26 cellular contexts compared by ENCODE assay signal in genomic region chr12:114499338-114499737, GRCh38.
"Had no signal": no experiment of that assay in that cellular context is flagged by ENCODE, and none has a peak within 500 bp of the region (broad histone marks: within the 10 kb centered on the region; RNA-seq: fewer than 3 reads in every experiment).

No MANE protein-coding gene starts in this region.

- H3K4me3 Mint-ChIP-seq: activated CD4-positive, alpha-beta T cell treated with anti-CD3 and anti-CD28 coated beads, Interleukin-2, amount 10 ng/mL, durations not matched to agents 7 days and 5 days; activated CD8-positive, alpha-beta T cell treated with anti-CD3 and anti-CD28 coated beads, Interleukin-2, amount 10 ng/mL, durations not matched to agents 7 days and 5 days; activated naive CD8-positive, alpha-beta T cell treated with anti-CD3 and anti-CD28 coated beads, Interleukin-2, amount 50 U/mL, for 24 hours; activated T-helper 1 cell treated with anti-CD3 and anti-CD28 coated beads, Interleukin-12 subunit alpha, Interleukin-12 subunit beta, Interleukin-2, Interleukin-4 antibody, amounts not matched to agents 30 ng/mL and 10 ng/mL and 1 ng/mL, durations not matched to agents 14 hours and 24 hours and 36 hours; naive thymus-derived CD4-positive, alpha-beta T cell; neural crest cell; stimulated activated naive CD8-positive, alpha-beta T cell treated with anti-CD3 and anti-CD28 coated beads, Interleukin-15, Interleukin-2, amounts not matched to agents 100 ng/mL and 50 ng/mL, for 24 hours; T-cell; T-helper 2 cell treated with Interferon-gamma antibody and Interleukin-4, amounts not matched to agents 5 μg/mL and 100 μg/mL, for 36 hours had no signal

- H3K4me3 ChIP-seq: gastroesophageal sphincter, heart right ventricle, lung, thyroid gland had no signal

- H3K36me3 ChIP-seq: brain microvascular endothelial cell, gastroesophageal sphincter, heart right ventricle, thyroid gland had no signal

- H3K27ac Mint-ChIP-seq: activated CD4-positive, alpha-beta T cell treated with anti-CD3 and anti-CD28 coated beads, Interleukin-2, amount 10 ng/mL, durations not matched to agents 7 days and 5 days; activated CD8-positive, alpha-beta T cell treated with anti-CD3 and anti-CD28 coated beads, Interleukin-2, amount 10 ng/mL, durations not matched to agents 7 days and 5 days; activated naive CD8-positive, alpha-beta T cell treated with anti-CD3 and anti-CD28 coated beads, Interleukin-2, amount 50 U/mL, for 24 hours; activated T-helper 1 cell treated with anti-CD3 and anti-CD28 coated beads, Interleukin-12 subunit alpha, Interleukin-12 subunit beta, Interleukin-2, Interleukin-4 antibody, amounts not matched to agents 30 ng/mL and 10 ng/mL and 1 ng/mL, durations not matched to agents 14 hours and 24 hours and 36 hours; naive thymus-derived CD4-positive, alpha-beta T cell; stimulated activated naive CD8-positive, alpha-beta T cell treated with anti-CD3 and anti-CD28 coated beads, Interleukin-15, Interleukin-2, amounts not matched to agents 100 ng/mL and 50 ng/mL, for 24 hours; T-cell; T-helper 2 cell treated with Interferon-gamma antibody and Interleukin-4, amounts not matched to agents 5 μg/mL and 100 μg/mL, for 36 hours had no signal

- H3K9me3 ChIP-seq: heart right ventricle, thyroid gland had no signal

- H3K27me3 ChIP-seq: brain microvascular endothelial cell, thyroid gland had no signal

- H3K9me3 Mint-ChIP-seq: activated CD4-positive, alpha-beta T cell treated with anti-CD3 and anti-CD28 coated beads, Interleukin-2, amount 10 ng/mL, durations not matched to agents 7 days and 5 days; activated naive CD8-positive, alpha-beta T cell treated with anti-CD3 and anti-CD28 coated beads, Interleukin-2, amount 50 U/mL, for 24 hours; activated T-helper 1 cell treated with anti-CD3 and anti-CD28 coated beads, Interleukin-12 subunit alpha, Interleukin-12 subunit beta, Interleukin-2, Interleukin-4 antibody, amounts not matched to agents 30 ng/mL and 10 ng/mL and 1 ng/mL, durations not matched to agents 14 hours and 24 hours and 36 hours; neural crest cell; stimulated activated naive CD8-positive, alpha-beta T cell treated with anti-CD3 and anti-CD28 coated beads, Interleukin-15, Interleukin-2, amounts not matched to agents 100 ng/mL and 50 ng/mL, for 24 hours; T-cell; T-helper 2 cell treated with Interferon-gamma antibody and Interleukin-4, amounts not matched to agents 5 μg/mL and 100 μg/mL, for 36 hours had no signal

- H3K4me1 Mint-ChIP-seq: activated CD4-positive, alpha-beta T cell treated with anti-CD3 and anti-CD28 coated beads, Interleukin-2, amount 10 ng/mL, durations not matched to agents 7 days and 5 days; activated naive CD8-positive, alpha-beta T cell treated with anti-CD3 and anti-CD28 coated beads, Interleukin-2, amount 50 U/mL, for 24 hours; naive thymus-derived CD4-positive, alpha-beta T cell; neural crest cell; T-cell had no signal

- H3K36me3 Mint-ChIP-seq: naive thymus-derived CD4-positive, alpha-beta T cell; T-cell had no signal

- H3K4me1 ChIP-seq: gastroesophageal sphincter, heart right ventricle, thyroid gland had no signal

- H3K27ac ChIP-seq: brain microvascular endothelial cell, gastroesophageal sphincter, heart right ventricle, thyroid gland, VCaP had no signal

- DNase-seq: activated CD4-positive, alpha-beta T cell treated with anti-CD3 and anti-CD28 coated beads, Interleukin-2, amount 10 ng/mL, durations not matched to agents 7 days and 5 days; activated CD8-positive, alpha-beta T cell treated with anti-CD3 and anti-CD28 coated beads, Interleukin-2, amount 10 ng/mL, durations not matched to agents 7 days and 5 days; activated gamma-delta T cell; activated naive CD4-positive, alpha-beta T cell treated with anti-CD3 and anti-CD28 coated beads, Interleukin-2, amount 50 U/mL, for 16 hours; activated naive CD8-positive, alpha-beta T cell treated with anti-CD3 and anti-CD28 coated beads, Interleukin-2, amount 50 U/mL, for 24 hours; anterior cingulate cortex; brain microvascular endothelial cell; caudate nucleus; effector memory CD4-positive, alpha-beta T cell; heart right ventricle; kidney; naive thymus-derived CD4-positive, alpha-beta T cell; posterior cingulate gyrus; retina; stimulated activated CD4-positive, alpha-beta T cell treated with anti-CD3 and anti-CD28 coated beads, Interleukin-12 subunit alpha, Interleukin-12 subunit beta, amount 100 ng/mL, for 4 hours; stimulated activated CD4-positive, alpha-beta T cell treated with anti-CD3 and anti-CD28 coated beads, Interleukin-4, amount 100 ng/mL, for 4 hours; substantia nigra; T-cell; thyroid gland had no signal
